In genomic region chr4:125787707-125788106, GRCh38 we compare ENCODE assay signal across 19 cellular contexts.
"Had no signal": no experiment of that assay in that cellular context is flagged by ENCODE, and none has a peak within 500 bp of the region (broad histone marks: within the 10 kb centered on the region; RNA-seq: fewer than 3 reads in every experiment).

No MANE protein-coding gene starts in this region.

- H3K4me1 ChIP-seq: body of pancreas, spleen, upper lobe of right lung had no signal

- H3K36me3 Mint-ChIP-seq: activated CD4-positive, alpha-beta memory T cell treated with anti-CD3 and anti-CD28 coated beads for 36 hours; activated naive CD8-positive, alpha-beta T cell; natural killer cell; stimulated activated memory B cell treated with anti-CD40 and anti-IgM and Interleukin-4, amounts not matched to agents 10 μg/mL and 1 μg/mL and 100 μg/mL, for 72 hours had no signal

- H3K9me3 Mint-ChIP-seq: activated B cell treated with CpG ODN at 0.5 μM for 24 hours, natural killer cell had no signal

- H3K4me3 ChIP-seq: body of pancreas, dorsolateral prefrontal cortex, lung, spleen, thoracic aorta, upper lobe of right lung had no signal

- H3K4me1 Mint-ChIP-seq: activated B cell treated with CpG ODN at 0.5 μM for 24 hours; natural killer cell; stimulated activated memory B cell treated with anti-CD40 and anti-IgM and Interleukin-4, amounts not matched to agents 10 μg/mL and 1 μg/mL and 100 μg/mL, for 72 hours had no signal

- H3K4me3 Mint-ChIP-seq: activated B cell treated with CpG ODN at 0.5 μM for 24 hours; activated CD4-positive, alpha-beta memory T cell treated with anti-CD3 and anti-CD28 coated beads for 36 hours; activated naive CD8-positive, alpha-beta T cell; natural killer cell; stimulated activated memory B cell treated with anti-CD40 and anti-IgM and Interleukin-4, amounts not matched to agents 10 μg/mL and 1 μg/mL and 100 μg/mL, for 72 hours had no signal

- DNase-seq: activated B cell treated with CpG ODN at 0.5 μM for 24 hours; activated CD4-positive, alpha-beta memory T cell treated with anti-CD3 and anti-CD28 coated beads for 36 hours; activated CD4-positive, alpha-beta T cell treated with anti-CD3 and anti-CD28 coated beads for 4 hours; amniotic stem cell; body of pancreas; caudate nucleus; dorsolateral prefrontal cortex; hypothalamus; islet precursor cell; natural killer cell; spleen; stimulated activated CD4-positive, alpha-beta T cell treated with anti-CD3 and anti-CD28 coated beads, Interleukin-4, amount 100 ng/mL, for 4 hours; upper lobe of right lung had no signal

- H3K36me3 ChIP-seq: neutrophil, spleen, thoracic aorta, upper lobe of right lung had no signal

- H3K9me3 ChIP-seq: body of pancreas, neutrophil, spleen, thoracic aorta, upper lobe of right lung had no signal

- H3K27ac ChIP-seq: body of pancreas, dorsolateral prefrontal cortex, epithelial cell of prostate, neutrophil, spleen, thoracic aorta, upper lobe of right lung had no signal

- H3K27me3 ChIP-seq: body of pancreas, dorsolateral prefrontal cortex, neutrophil, spleen, upper lobe of right lung had no signal

- H3K27me3 Mint-ChIP-seq: activated B cell treated with CpG ODN at 0.5 μM for 24 hours; activated CD4-positive, alpha-beta memory T cell treated with anti-CD3 and anti-CD28 coated beads for 36 hours; activated naive CD8-positive, alpha-beta T cell; stimulated activated memory B cell treated with anti-CD40 and anti-IgM and Interleukin-4, amounts not matched to agents 10 μg/mL and 1 μg/mL and 100 μg/mL, for 72 hours had no signal

- H3K27ac Mint-ChIP-seq: activated B cell treated with CpG ODN at 0.5 μM for 24 hours; activated CD4-positive, alpha-beta memory T cell treated with anti-CD3 and anti-CD28 coated beads for 36 hours; activated naive CD8-positive, alpha-beta T cell; natural killer cell; stimulated activated memory B cell treated with anti-CD40 and anti-IgM and Interleukin-4, amounts not matched to agents 10 μg/mL and 1 μg/mL and 100 μg/mL, for 72 hours had no signal

- ATAC-seq: body of pancreas; natural killer cell; stimulated activated memory B cell treated with anti-CD40 and anti-IgM and Interleukin-4, amounts not matched to agents 10 μg/mL and 1 μg/mL and 100 μg/mL, for 72 hours; upper lobe of right lung had no signal
